ENCODE assay signal across 1 cellular context in genomic region chr16:86802013-86802412, GRCh38.
TF ChIP-seq lines count a peak whose summit lies in the region.

No MANE protein-coding gene starts in this region.

TF ChIP-seq in HepG2, 621 proteins besides CTCF, POLR2A, EP300 and RAD21 (continued from another document):
- no peak for TF ChIP-seq HMGXB3 (CRISPR knock-in tag; IDR thresholded peaks at IDR 0.05; ENCODE audit: borderline replicate concordance)
- peak; percentile 64; the same call in 1 of the 2 replicates for TF ChIP-seq NBN (conservative IDR thresholded peaks at IDR 0.05)
- TF ChIP-seq TEAD2 (CRISPR knock-in tag; IDR thresholded peaks at IDR 0.05) = no peak
- no peak for TF ChIP-seq ZFP36 (IDR thresholded peaks at IDR 0.05; ENCODE audit: borderline replicate concordance, low read depth, low read length, partially characterized antibody)
- no peak for TF ChIP-seq REL (CRISPR knock-in tag; conservative IDR thresholded peaks at IDR 0.05)
- 0 out of 2 replicates have a peak, but pooled peaks have one; percentile 34 for TF ChIP-seq IKZF1 (IDR thresholded peaks at IDR 0.05)
- TF ChIP-seq ZNF672 (CRISPR knock-in tag; IDR thresholded peaks at IDR 0.05) = no peak
- no peak for TF ChIP-seq HDAC6 (IDR thresholded peaks at IDR 0.05; ENCODE audit: low read depth, low read length)
- peak; percentile 46 for TF ChIP-seq ATF7 (IDR thresholded peaks at IDR 0.05)
- TF ChIP-seq ATF7 (CRISPR knock-in tag; IDR thresholded peaks at IDR 0.05) = no peak
- no peak for TF ChIP-seq ZNF850 (CRISPR knock-in tag; conservative IDR thresholded peaks at IDR 0.05)
- TF ChIP-seq BCL3 (CRISPR knock-in tag; IDR thresholded peaks at IDR 0.05) = no peak
- no peak for TF ChIP-seq SP4 (CRISPR knock-in tag; IDR thresholded peaks at IDR 0.05)
- TF ChIP-seq FOSL2 (CRISPR knock-in tag; IDR thresholded peaks at IDR 0.05) = no peak
- TF ChIP-seq ARNT2 (CRISPR knock-in tag; IDR thresholded peaks at IDR 0.05; ENCODE audit: low read depth) = no peak
- no peak for TF ChIP-seq ZNF264 (CRISPR knock-in tag; IDR thresholded peaks at IDR 0.05)
- no peak for TF ChIP-seq ZHX2 (IDR thresholded peaks at IDR 0.05; ENCODE audit: low read depth)
- TF ChIP-seq ZHX2 (CRISPR knock-in tag; IDR thresholded peaks at IDR 0.05; ENCODE audit: borderline replicate concordance) = no peak
- no peak for TF ChIP-seq NFRKB (IDR thresholded peaks at IDR 0.05)
